In genomic region chr2:170409164-170409535, GRCh38 we compare ENCODE assay signal across 8 cellular contexts.
DNase-seq lines count a peak whose midpoint lies in the region; ATAC-seq and TF ChIP-seq lines count a peak whose summit lies in the region.

No MANE protein-coding gene starts in this region.

- H3K4me3 ChIP-seq in Jurkat, Clone E6-1 (ENCODE audit: low read length), result peak overlapping the region; percentile 11; the same call in 1 of the 2 replicates
- H3K4me3 ChIP-seq in PC-3 (ENCODE audit: low read length), result peak overlapping the region; percentile 56; the same call in 1 of the 2 replicates
- H3K4me3 ChIP-seq in neuron (ENCODE audit: low read length), result peak overlapping the region; percentile 16
- H3K4me3 ChIP-seq in stomach, result peak overlapping the region in 2 of 4 donors; percentile 13 to 14

- H3K27ac ChIP-seq in PC-3 (ENCODE audit: low read length) (no peak overlapping the region), stomach (no peak overlapping the region)

- TF ChIP-seq POLR2A in stomach (IDR thresholded peaks at IDR 0.05), result no peak

- TF ChIP-seq CTCF in PC-3 (conservative IDR thresholded peaks at IDR 0.05; ENCODE audit: low read depth, low read length) (peak; percentile 93), stomach (IDR thresholded peaks at IDR 0.05) (peak in 5 of 7 experiments; percentile 41 to 92 (median 79))

- CTCF ChIA-PET in PC-3 (lab: Charles Lee), result interaction anchor here (0.7 to 0.8 kb wide), 2 partner anchors 16 to 330 kb away, joined by 3 to 5 read pairs; no protein-coding TSS in a partner anchor

- H3K27me3 Mint-ChIP-seq in activated T-cell treated with anti-CD3 and anti-CD28 coated beads, Interleukin-2, amount 50 U/mL, for 24 hours, result peaks cover 38% of the 10 kb centered on the region

- H3K4me1 Mint-ChIP-seq in activated T-cell treated with anti-CD3 and anti-CD28 coated beads, Interleukin-2, amount 50 U/mL, for 24 hours (ENCODE audit: low read depth), result peaks cover 7% of the 10 kb centered on the region

- H3K4me2 ChIP-seq in PC-3 (ENCODE audit: low read length), result peak overlapping the region; percentile 84

- H3K36me3 ChIP-seq in PC-3 (ENCODE audit: low read depth, low read length) (no peaks in the 10 kb centered on the region), neuron (ENCODE audit: insufficient read depth, low read length) (no peaks in the 10 kb centered on the region), stomach (no peaks in the 10 kb centered on the region)

- H3K79me2 ChIP-seq in PC-3 (ENCODE audit: low read length), result no peaks in the 10 kb centered on the region

- ATAC-seq in PC-3, result peak; percentile 75
- no peak for ATAC-seq in GM18909 (IDR thresholded peaks at IDR 0.05; ENCODE audit: poor library complexity, unreplicated experiment)

- H2AFZ ChIP-seq in PC-3 (ENCODE audit: low read length) (peak overlapping the region; percentile 70), neuron (ENCODE audit: low read depth, low read length) (peak overlapping the region; percentile 23)

- H3K9me2 ChIP-seq in PC-3 (replicated peaks; ENCODE audit: low read length), result no peaks in the 10 kb centered on the region

- peak overlapping the region; percentile 59 for H3K4me3 Mint-ChIP-seq in activated T-cell treated with anti-CD3 and anti-CD28 coated beads, Interleukin-2, amount 50 U/mL, for 24 hours

- no peaks in the 10 kb centered on the region for H3K27me3 ChIP-seq in PC-3 (ENCODE audit: low read length)
- peaks cover 12% of the 10 kb centered on the region for H3K27me3 ChIP-seq in neuron (ENCODE audit: insufficient read depth, low read length)
- H3K27me3 ChIP-seq in stomach, result peaks cover 0 to 29% (median 0%) of the 10 kb centered on the region in 3 donors

- peak; percentile 42 for DNase-seq in DMS 273 treated with DMSO at 0.1 percent for 48 hours (lab: John Stamatoyannopoulos, UW)
- peak; percentile 76 for DNase-seq in Jurkat, Clone E6-1 (ENCODE audit: low read depth, low spot score)
- peak; percentile 80 for DNase-seq in PC-3
- DNase-seq in activated T-cell treated with anti-CD3 and anti-CD28 coated beads, Interleukin-2, amount 50 U/mL, for 24 hours, result peak; percentile 71
- DNase-seq in fibroblast of gingiva (ENCODE audit: low read depth), result peak; percentile 50
- peak; percentile 80 for DNase-seq in stomach

- H3K36me3 Mint-ChIP-seq in activated T-cell treated with anti-CD3 and anti-CD28 coated beads, Interleukin-2, amount 50 U/mL, for 24 hours (ENCODE audit: low read depth), result no peaks in the 10 kb centered on the region

- peaks cover 18% of the 10 kb centered on the region for H3K4me1 ChIP-seq in PC-3 (ENCODE audit: insufficient read depth, low read length)
- no peaks in the 10 kb centered on the region for H3K4me1 ChIP-seq in neuron (ENCODE audit: insufficient read depth, low read length)
- peaks cover 0 to 13% (median 9%) of the 10 kb centered on the region in 4 donors for H3K4me1 ChIP-seq in stomach

- intact Hi-C loops in PC-3 (cut with micrococcal nuclease) (loop anchor here (10.0 kb wide), 1 partner anchor 306 kb away; the partner anchor contains the start of gene SP5), stomach (cut with DNase I; ENCODE audit: low total_unique reads) (no loop called here)

- H3K27ac Mint-ChIP-seq in activated T-cell treated with anti-CD3 and anti-CD28 coated beads, Interleukin-2, amount 50 U/mL, for 24 hours, result no peak overlapping the region

- H3K9me3 ChIP-seq in PC-3 (ENCODE audit: low read length) (no peaks in the 10 kb centered on the region), neuron (ENCODE audit: low read length) (no peaks in the 10 kb centered on the region), stomach (no peaks in the 10 kb centered on the region)

- no peaks in the 10 kb centered on the region for H4K20me1 ChIP-seq in PC-3 (ENCODE audit: low read length)

- no peaks in the 10 kb centered on the region for H3K9me3 Mint-ChIP-seq in activated T-cell treated with anti-CD3 and anti-CD28 coated beads, Interleukin-2, amount 50 U/mL, for 24 hours

- H3K9ac ChIP-seq in PC-3 (ENCODE audit: low read length), result no peak overlapping the region

- TF ChIP-seq EP300 in stomach (IDR thresholded peaks at IDR 0.05), result no peak

- BruUV-seq in PC-3 (replicated peaks; lab: Mats Ljungman, UMichigan), result no TSS peak

- WGBS in stomach, 5 donors, result 2 to 5% (median 3%) methylated on average over 9 of the region's 9 CpGs

- POLR2A ChIA-PET in PC-3 (lab: Charles Lee; ENCODE audit: unreplicated experiment), result interaction anchor here (0.7 kb wide), 1 partner anchor 16 kb away, joined by 5 read pairs; no protein-coding TSS in a partner anchor

- no peaks in the 10 kb centered on the region for H3F3A ChIP-seq in PC-3 (ENCODE audit: low read length, unreplicated experiment)
